In genomic region chr11:68503281-68503687, GRCh38 we compare ENCODE assay signal across 10 cellular contexts. TPM values are rescaled to one million over a fixed set of nuclear protein-coding genes. Genes with fewer than 3 reads are reported as not detected.
DNase-seq lines count a peak whose midpoint lies in the region; ATAC-seq, FAIRE-seq and TF ChIP-seq lines count a peak whose summit lies in the region.
"Had no signal": no experiment of that assay in that cellular context is flagged by ENCODE, and none has a peak within 500 bp of the region (broad histone marks: within the 10 kb centered on the region; RNA-seq: fewer than 3 reads in every experiment).

No MANE protein-coding gene starts in this region.

- TF ChIP-seq CTCF in K562 (IDR thresholded peaks at IDR 0.05 in 2 of 3, conservative IDR thresholded peaks at IDR 0.05 in 1 of 3; ENCODE audit: insufficient read depth in 2 of 3, low read depth in 1 of 3, low read length in 3 of 3) (no peak), liver (IDR thresholded peaks at IDR 0.05; ENCODE audit: low read depth, low read length, missing input control) (no peak), thyroid gland (IDR thresholded peaks at IDR 0.05) (no peak)

- no peak for TF ChIP-seq EP300 in K562 (IDR thresholded peaks at IDR 0.05; ENCODE audit: low read length)

- WGBS in K562 (ENCODE audit: insufficient coverage, low coverage, missing lambda C conversion rate): 13% methylated on average over 6 of the region's 6 CpGs
- 61% methylated on average over 6 of the region's 6 CpGs for WGBS in liver
- 20 to 24% methylated on average over 6 of the region's 6 CpGs for WGBS in thyroid gland, 2 donors

- H3K79me2 ChIP-seq in K562 (ENCODE audit: control insufficient read depth, insufficient read depth, low read length): peaks cover 99% of the 10 kb centered on the region

- H2AFZ ChIP-seq in K562 (ENCODE audit: low read depth, low read length): no peak overlapping the region

- peak overlapping the region; percentile 10 to 14; a peak in 2 of 4 replicates for H3K9ac ChIP-seq in K562 (ENCODE audit: insufficient read depth in 1 of 2, low read depth in 2 of 2, low read length in 2 of 2)
- no peak overlapping the region for H3K9ac ChIP-seq in liver (ENCODE audit: low read depth in 1 of 2, low read length in 2 of 2)

- peaks cover 14 to 58% of the 10 kb centered on the region in 2 experiments for H3K4me1 ChIP-seq in K562 (replicated peaks in 1 of 2; ENCODE audit: control insufficient read depth in 2 of 2, insufficient read depth in 2 of 2, low read length in 2 of 2)
- peaks cover 8 to 25% (median 14%) of the 10 kb centered on the region in 4 donors for H3K4me1 ChIP-seq in liver (ENCODE audit: control insufficient read depth in 4 of 4, insufficient read depth in 4 of 4, low read length in 3 of 4)
- H3K4me1 ChIP-seq in thyroid gland: peaks cover 80 to 88% of the 10 kb centered on the region in 2 donors

- peaks cover 79% of the 10 kb centered on the region for H3K4me1 Mint-ChIP-seq in activated naive CD4-positive, alpha-beta T cell treated with anti-CD3 and anti-CD28 coated beads for 36 hours (ENCODE audit: low read depth)

- H3K4me3 Mint-ChIP-seq in activated naive CD4-positive, alpha-beta T cell treated with anti-CD3 and anti-CD28 coated beads for 36 hours: no peak overlapping the region
- H3K4me3 Mint-ChIP-seq: activated naive CD8-positive, alpha-beta T cell treated with anti-CD3 and anti-CD28 coated beads, Interleukin-2, amount 10 ng/mL, durations not matched to agents 7 days and 5 days had no signal

- peak; percentile 62 for ATAC-seq in K562
- ATAC-seq in GM18873 (IDR thresholded peaks at IDR 0.05; ENCODE audit: low FRiP score, unreplicated experiment): no peak

- H3K27me3 ChIP-seq in K562 (ENCODE audit: control insufficient read depth in 2 of 2, insufficient read depth in 2 of 2, low read length in 2 of 2) (no peaks in the 10 kb centered on the region), liver (ENCODE audit: control insufficient read depth in 4 of 4, insufficient read depth in 4 of 4, low read length in 3 of 4) (no peaks in the 10 kb centered on the region), thyroid gland (no peaks in the 10 kb centered on the region)

- H3K27me3 Mint-ChIP-seq in activated naive CD4-positive, alpha-beta T cell treated with anti-CD3 and anti-CD28 coated beads for 36 hours (ENCODE audit: low read depth): no peaks in the 10 kb centered on the region
- H3K27me3 Mint-ChIP-seq: activated naive CD8-positive, alpha-beta T cell treated with anti-CD3 and anti-CD28 coated beads, Interleukin-2, amount 10 ng/mL, durations not matched to agents 7 days and 5 days had no signal

- H3K9me3 Mint-ChIP-seq in activated naive CD4-positive, alpha-beta T cell treated with anti-CD3 and anti-CD28 coated beads for 36 hours: no peaks in the 10 kb centered on the region
- H3K9me3 Mint-ChIP-seq: activated naive CD8-positive, alpha-beta T cell treated with anti-CD3 and anti-CD28 coated beads, Interleukin-2, amount 10 ng/mL, durations not matched to agents 7 days and 5 days had no signal

- in situ Hi-C loops in K562 (cut with MboI): no loop called here

- intact Hi-C loops in activated naive CD4-positive, alpha-beta T cell treated with anti-CD3 and anti-CD28 coated beads for 36 hours (cut with micrococcal nuclease): loop anchor here (5.0 kb wide), 1 partner anchor 41 kb away; the partner anchor contains the start of gene PPP6R3
- intact Hi-C loops in K562 (cut with micrococcal nuclease): no loop called here
- intact Hi-C loops in thyroid gland (cut with DNase I): no loop called here
- intact Hi-C loops in posterior cingulate gyrus (cut with DNase I): no loop called here

- H4K20me1 ChIP-seq in K562 (replicated peaks; ENCODE audit: control insufficient read depth, insufficient read depth, low read length): peaks cover 47% of the 10 kb centered on the region

- DNase-seq in activated naive CD4-positive, alpha-beta T cell treated with anti-CD3 and anti-CD28 coated beads for 36 hours: no peak
- DNase-seq in activated naive CD4-positive, alpha-beta T cell treated with anti-CD3 and anti-CD28 coated beads, Interleukin-2, amount 50 U/mL, for 16 hours: no peak
- DNase-seq in K562 (ENCODE audit: extremely low read depth in 1 of 4, low spot score in 3 of 4) (peak in 2 of 4 experiments; percentile 41 to 63), thyroid gland (peak in 1 of 2 donors; percentile 41), posterior cingulate gyrus (no peak), DMS 273 treated with DMSO at 0.1 percent for 48 hours (lab: John Stamatoyannopoulos, UW) (no peak)
- DNase-seq: activated naive CD8-positive, alpha-beta T cell treated with anti-CD3 and anti-CD28 coated beads, Interleukin-2, amount 10 ng/mL, durations not matched to agents 7 days and 5 days had no signal

- peaks cover 5% of the 10 kb centered on the region for H3K36me3 ChIP-seq in K562 (ENCODE audit: control insufficient read depth, insufficient read depth, low read length)
- H3K36me3 ChIP-seq in liver (ENCODE audit: control insufficient read depth in 4 of 4, insufficient read depth in 3 of 4, low read depth in 1 of 4, low read length in 3 of 4): no peaks in the 10 kb centered on the region
- H3K36me3 ChIP-seq in thyroid gland: no peaks in the 10 kb centered on the region

- POLR2A ChIA-PET in K562 (lab: Yijun Ruan, JAX): interaction anchor here (1.0 kb wide), 1 partner anchor 10 kb away, joined by 3 read pairs; no protein-coding TSS in a partner anchor

- H3K9me3 ChIP-seq in K562 (replicated peaks; ENCODE audit: control insufficient read depth, insufficient read depth, low read depth, low read length): no peaks in the 10 kb centered on the region
- H3K9me3 ChIP-seq in liver (ENCODE audit: control insufficient read depth in 4 of 4, low read length in 3 of 4): no peaks in the 10 kb centered on the region
- no peaks in the 10 kb centered on the region for H3K9me3 ChIP-seq in thyroid gland

- no peak overlapping the region for H3K4me3 ChIP-seq in K562
- no peak overlapping the region for H3K4me3 ChIP-seq in liver (ENCODE audit: low read depth in 1 of 3, low read length in 3 of 3)
- H3K4me3 ChIP-seq in thyroid gland (replicated peaks in 1 of 3): no peak overlapping the region

- TF ChIP-seq RAD21 in K562 (CRISPR knock-in tag; conservative IDR thresholded peaks at IDR 0.05 in 1 of 2, IDR thresholded peaks at IDR 0.05 in 1 of 2): no peak
- TF ChIP-seq RAD21 in liver (IDR thresholded peaks at IDR 0.05): no peak

- no peaks in the 10 kb centered on the region for H3K9me1 ChIP-seq in K562 (ENCODE audit: control insufficient read depth, insufficient read depth, low read length)

- H3K36me3 Mint-ChIP-seq in activated naive CD4-positive, alpha-beta T cell treated with anti-CD3 and anti-CD28 coated beads for 36 hours (ENCODE audit: low read depth): peaks cover 8% of the 10 kb centered on the region

- peak overlapping the region; percentile 60 for H3K4me2 ChIP-seq in K562 (ENCODE audit: insufficient read depth, low read length)

- H3K27ac Mint-ChIP-seq in activated naive CD4-positive, alpha-beta T cell treated with anti-CD3 and anti-CD28 coated beads for 36 hours: peak overlapping the region; percentile 0
- H3K27ac Mint-ChIP-seq: activated naive CD8-positive, alpha-beta T cell treated with anti-CD3 and anti-CD28 coated beads, Interleukin-2, amount 10 ng/mL, durations not matched to agents 7 days and 5 days had no signal

- H3K27ac ChIP-seq in K562 (ENCODE audit: extremely low read depth, low read depth, low read length): peak overlapping the region; percentile 55; the same call in 2 of the 3 replicates
- peak overlapping the region in 1 of 2 donors; percentile 36 for H3K27ac ChIP-seq in liver (ENCODE audit: low read depth in 1 of 2, low read length in 2 of 2)
- H3K27ac ChIP-seq in thyroid gland: peak overlapping the region; percentile 46 to 77 (median 62)

- TF ChIP-seq POLR2A in K562 (conservative IDR thresholded peaks at IDR 0.05) (no peak), thyroid gland (IDR thresholded peaks at IDR 0.05) (no peak)

- CTCF ChIA-PET in activated naive CD4-positive, alpha-beta T cell treated with anti-CD3 and anti-CD28 coated beads for 36 hours (lab: Charles Lee): no interaction called here
- CTCF ChIA-PET in K562 (lab: Yijun Ruan, JAX; ENCODE audit: low intra/inter-chr PET ratio): no interaction called here

- no TSS peak for BruUV-seq in K562 (replicated peaks; lab: Mats Ljungman, UMichigan)

- FAIRE-seq in K562 (lab: Jason Lieb, UNC): peak; percentile 77
- FAIRE-seq: TTC549 had no signal

TF ChIP-seq in liver, 16 proteins besides CTCF, POLR2A, EP300 and RAD21 (continues in another document):
- TF ChIP-seq SP1 (IDR thresholded peaks at IDR 0.05) (peak; percentile 9), NR2F2 (IDR thresholded peaks at IDR 0.05) (peak; percentile 80)

RNA-seq across cellular contexts. Expression of gene PPP6R3, which starts 42.7 kb away (rescaled TPM):
- total RNA-seq in activated naive CD4-positive, alpha-beta T cell treated with anti-CD3 and anti-CD28 coated beads for 36 hours: 10 to 100 TPM; 84.7 to 87.0 TPM
- total RNA-seq in K562 (2011; cell fraction: chromatin; rRNA removed; ENCODE audit: low replicate concordance): 136 and 375 TPM in 2 replicates
- total RNA-seq in K562 (2011; cell fraction: nucleolus; rRNA removed): 57.0 and 86.1 TPM in 2 replicates
- total RNA-seq in K562 (2011; cell fraction: nucleoplasm; rRNA removed): 132 and 147 TPM in 2 replicates
- total RNA-seq in K562 (2014; rRNA removed) (96.1 and 103 TPM in 2 replicates), K562 (2014; rRNA removed; fragmentation: Illumina TruSeq; extraction: Trizol) (110 and 132 TPM in 2 replicates), K562 (2015; rRNA removed; fragmentation: Illumina TruSeq; extraction: Trizol) (111 and 117 TPM in 2 replicates), K562 (2021) (90.3 and 91.2 TPM in 2 replicates), liver (100 to 1,000 TPM in 1 of 2 donors, 10 to 100 TPM in 1; 84.6 to 101 TPM), thyroid gland (100 to 1,000 TPM; 238 to 334 (median 268) TPM)
- polyA plus RNA-seq in K562 (2011; rRNA removed) (58.4 and 75.6 TPM in 2 replicates), K562 (2014; fragmentation: Illumina TruSeq; extraction: Trizol) (69.1 and 80.6 TPM in 2 replicates), K562 (2014; fragmentation: Nextera tagmentation; extraction: Ambion mirVana) (10 to 100 TPM; 20.3 to 32.5 TPM), K562 (2014; rRNA removed) (46.7 and 48.4 TPM in 2 replicates), liver (10 to 100 TPM; 12.3 to 31.5 TPM)
- polyA plus RNA-seq in K562 (2011; cell fraction: cytosol; rRNA removed): 25.4 and 35.3 TPM in 2 replicates
- 95.8 and 111 TPM in 2 replicates for polyA plus RNA-seq in K562 (2011; cell fraction: nucleus; rRNA removed)
- 45.4 and 55.1 TPM in 2 replicates for polyA plus RNA-seq in K562 (2012)
- 179 and 197 TPM in 2 replicates for polyA minus RNA-seq in K562 (2011; rRNA and poly(A)+ RNA removed)
- 67.2 and 87.0 TPM in 2 replicates for polyA minus RNA-seq in K562 (2011; cell fraction: cytosol; rRNA and poly(A)+ RNA removed)
- polyA minus RNA-seq in K562 (2011; cell fraction: nucleus; rRNA and poly(A)+ RNA removed): 114 and 187 TPM in 2 replicates

Comparison
In these comparisons a context has a peak if more than half of its experiments do, and no peak if none do; other contexts are left out.
1. H3K9ac ChIP-seq: peak in K562 (2 of 2); none in liver (0 of 2).